ENCODE assay signal across 14 cellular contexts in the genomic region with DNA sequence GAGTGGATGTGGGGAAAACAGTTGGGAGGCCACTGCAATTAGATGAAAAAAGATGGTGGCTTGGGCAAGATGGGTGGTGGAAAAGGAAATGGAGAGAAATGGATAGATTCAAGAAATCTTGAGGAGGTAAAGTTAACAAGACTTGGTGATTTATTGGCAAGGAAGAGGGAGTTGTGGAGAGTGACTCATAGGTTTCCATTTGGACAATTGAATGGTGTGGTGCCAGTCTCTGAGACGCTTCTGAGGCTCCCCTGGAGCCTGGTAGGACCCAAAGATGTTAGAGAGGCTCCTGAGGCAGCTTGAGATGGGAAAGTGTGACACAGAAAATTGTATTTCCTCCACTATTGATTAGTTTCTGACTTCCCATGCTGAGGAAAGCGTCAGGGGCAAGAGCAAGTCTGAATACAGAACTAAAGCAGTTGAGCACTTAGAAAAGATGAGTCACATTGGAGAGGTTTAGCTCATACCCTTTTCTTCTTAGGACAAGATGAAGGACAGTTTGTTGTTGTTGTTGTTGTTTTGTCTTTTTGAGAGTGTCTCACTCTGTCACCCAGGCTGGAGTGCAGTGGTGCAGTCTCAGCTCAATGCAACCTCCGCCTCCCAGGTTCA.
DNase-seq lines count a peak whose midpoint lies in the region; ATAC-seq and TF ChIP-seq lines count a peak whose summit lies in the region.
"Had no signal": no experiment of that assay in that cellular context is flagged by ENCODE, and none has a peak within 500 bp of the region (broad histone marks: within the 10 kb centered on the region; RNA-seq: fewer than 3 reads in every experiment).

No MANE protein-coding gene starts in this region.

- DNase-seq in stimulated activated naive CD8-positive, alpha-beta T cell treated with anti-CD3 and anti-CD28 coated beads, Interleukin-15, amount 100 ng/mL, for 72 hours: no peak
- DNase-seq in T1000 (lab: John Stamatoyannopoulos, UW) (peak; percentile 93), fibroblast of mammary gland (ENCODE audit: low read depth) (peak; percentile 74)
- DNase-seq in activated CD8-positive, alpha-beta memory T cell treated with anti-CD3 and anti-CD28 coated beads for 24 hours: no peak
- DNase-seq: DMS79, NCI-H2029 treated with DMSO at 0.1 percent for 48 hours, occipital lobe had no signal

- H3K4me3 Mint-ChIP-seq in stimulated activated naive CD8-positive, alpha-beta T cell treated with anti-CD3 and anti-CD28 coated beads, Interleukin-15, Interleukin-2, amounts not matched to agents 100 ng/mL and 50 ng/mL, for 24 hours: no peak overlapping the region
- no peak overlapping the region for H3K4me3 Mint-ChIP-seq in stimulated activated naive CD8-positive, alpha-beta T cell treated with anti-CD3 and anti-CD28 coated beads, Interleukin-15, amount 100 ng/mL, for 72 hours
- H3K4me3 Mint-ChIP-seq: central memory CD8-positive, alpha-beta T cell; memory B cell had no signal

- ATAC-seq in stimulated activated naive CD8-positive, alpha-beta T cell treated with anti-CD3 and anti-CD28 coated beads, Interleukin-15, amount 100 ng/mL, for 72 hours: no peak
- no peak for ATAC-seq in GM21576 (IDR thresholded peaks at IDR 0.05; ENCODE audit: unreplicated experiment)
- ATAC-seq in GM21381 (IDR thresholded peaks at IDR 0.05; ENCODE audit: unreplicated experiment): no peak
- no peak for ATAC-seq in HG03571 (IDR thresholded peaks at IDR 0.05; ENCODE audit: unreplicated experiment)
- ATAC-seq: Right ventricle myocardium inferior had no signal

- H3K9me3 Mint-ChIP-seq in stimulated activated naive CD8-positive, alpha-beta T cell treated with anti-CD3 and anti-CD28 coated beads, Interleukin-15, Interleukin-2, amounts not matched to agents 100 ng/mL and 50 ng/mL, for 24 hours: no peaks in the 10 kb centered on the region
- H3K9me3 Mint-ChIP-seq in stimulated activated naive CD8-positive, alpha-beta T cell treated with anti-CD3 and anti-CD28 coated beads, Interleukin-15, amount 100 ng/mL, for 72 hours: no peaks in the 10 kb centered on the region
- H3K9me3 Mint-ChIP-seq: central memory CD8-positive, alpha-beta T cell; memory B cell had no signal

- no peaks in the 10 kb centered on the region for H3K36me3 Mint-ChIP-seq in stimulated activated naive CD8-positive, alpha-beta T cell treated with anti-CD3 and anti-CD28 coated beads, Interleukin-15, Interleukin-2, amounts not matched to agents 100 ng/mL and 50 ng/mL, for 24 hours (ENCODE audit: low read depth)
- H3K36me3 Mint-ChIP-seq: memory B cell had no signal

- no peak overlapping the region for H3K4me3 ChIP-seq in fibroblast of mammary gland (ENCODE audit: control insufficient read depth, low read depth, low read length)

- peak overlapping the region; percentile 10 for H3K27ac Mint-ChIP-seq in stimulated activated naive CD8-positive, alpha-beta T cell treated with anti-CD3 and anti-CD28 coated beads, Interleukin-15, Interleukin-2, amounts not matched to agents 100 ng/mL and 50 ng/mL, for 24 hours
- no peak overlapping the region for H3K27ac Mint-ChIP-seq in stimulated activated naive CD8-positive, alpha-beta T cell treated with anti-CD3 and anti-CD28 coated beads, Interleukin-15, amount 100 ng/mL, for 72 hours
- H3K27ac Mint-ChIP-seq: memory B cell had no signal

- peaks cover 3% of the 10 kb centered on the region for H3K27me3 Mint-ChIP-seq in stimulated activated naive CD8-positive, alpha-beta T cell treated with anti-CD3 and anti-CD28 coated beads, Interleukin-15, Interleukin-2, amounts not matched to agents 100 ng/mL and 50 ng/mL, for 24 hours
- no peaks in the 10 kb centered on the region for H3K27me3 Mint-ChIP-seq in stimulated activated naive CD8-positive, alpha-beta T cell treated with anti-CD3 and anti-CD28 coated beads, Interleukin-15, amount 100 ng/mL, for 72 hours
- H3K27me3 Mint-ChIP-seq: central memory CD8-positive, alpha-beta T cell; memory B cell had no signal

- no peak for TF ChIP-seq CTCF in fibroblast of mammary gland (conservative IDR thresholded peaks at IDR 0.05; ENCODE audit: control insufficient read depth, insufficient read depth, low read depth, low read length)

- peaks cover 2% of the 10 kb centered on the region for H3K4me1 Mint-ChIP-seq in stimulated activated naive CD8-positive, alpha-beta T cell treated with anti-CD3 and anti-CD28 coated beads, Interleukin-15, Interleukin-2, amounts not matched to agents 100 ng/mL and 50 ng/mL, for 24 hours (ENCODE audit: low read depth)
- peaks cover 11% of the 10 kb centered on the region for H3K4me1 Mint-ChIP-seq in stimulated activated naive CD8-positive, alpha-beta T cell treated with anti-CD3 and anti-CD28 coated beads, Interleukin-15, amount 100 ng/mL, for 72 hours
- H3K4me1 Mint-ChIP-seq: memory B cell had no signal

Comparison
In these comparisons a context has a peak if more than half of its experiments do, and no peak if none do; other contexts are left out.
1. DNase-seq: peak in T1000 (single experiment) and fibroblast of mammary gland (single experiment); none in stimulated activated naive CD8-positive, alpha-beta T cell treated with anti-CD3 and anti-CD28 coated beads, Interleukin-15, amount 100 ng/mL, for 72 hours (0 of 2) and activated CD8-positive, alpha-beta memory T cell treated with anti-CD3 and anti-CD28 coated beads for 24 hours (single experiment).